In genomic region chr1:16886860-16887605, GRCh38 we compare ENCODE assay signal across 36 cellular contexts. TPM values are rescaled to one million over a fixed set of nuclear protein-coding genes. Genes with fewer than 3 reads are reported as not detected.
"Had no signal": no experiment of that assay in that cellular context is flagged by ENCODE, and none has a peak within 500 bp of the region (broad histone marks: within the 10 kb centered on the region; RNA-seq: fewer than 3 reads in every experiment).

No MANE protein-coding gene starts in this region.

- H3K27ac Mint-ChIP-seq: activated B cell treated with CpG ODN at 0.5 μM for 24 hours; activated CD4-positive, alpha-beta T cell treated with anti-CD3 and anti-CD28 coated beads, Interleukin-2, amount 10 ng/mL, durations not matched to agents 7 days and 5 days; activated CD8-positive, alpha-beta T cell treated with anti-CD3 and anti-CD28 coated beads, Interleukin-2, amount 10 ng/mL, durations not matched to agents 7 days and 5 days; activated naive CD4-positive, alpha-beta T cell treated with anti-CD3 and anti-CD28 coated beads, Interleukin-2, amount 50 U/mL, for 24 hours; activated naive CD8-positive, alpha-beta T cell treated with anti-CD3 and anti-CD28 coated beads, Interleukin-2, amount 10 ng/mL, durations not matched to agents 7 days and 5 days; activated T-cell treated with anti-CD3 and anti-CD28 coated beads, Interleukin-2, amount 50 U/mL, for 24 hours; activated T-helper 2 cell treated with anti-CD3 and anti-CD28 coated beads, Interferon-gamma antibody, Interleukin-2, Interleukin-4, amounts not matched to agents 10 μg/mL and 5 μg/mL and 100 μg/mL, durations not matched to agents 14 hours and 24 hours and 36 hours had no signal

- H3K4me2 ChIP-seq: KMS-11 had no signal

- H3K27me3 ChIP-seq: ascending aorta had no signal

- H3K4me1 ChIP-seq: SJSA1 had no signal

- H3K9ac ChIP-seq: KMS-11 had no signal

- H3K27ac ChIP-seq: ascending aorta, KMS-11, SJSA1 had no signal

- H3K9me3 Mint-ChIP-seq: activated B cell treated with CpG ODN at 0.5 μM for 24 hours; activated CD4-positive, alpha-beta T cell treated with anti-CD3 and anti-CD28 coated beads, Interleukin-2, amount 10 ng/mL, durations not matched to agents 7 days and 5 days; activated naive CD4-positive, alpha-beta T cell treated with anti-CD3 and anti-CD28 coated beads, Interleukin-2, amount 50 U/mL, for 24 hours; activated naive CD8-positive, alpha-beta T cell treated with anti-CD3 and anti-CD28 coated beads, Interleukin-2, amount 10 ng/mL, durations not matched to agents 7 days and 5 days; activated T-cell treated with anti-CD3 and anti-CD28 coated beads, Interleukin-2, amount 50 U/mL, for 24 hours; activated T-helper 2 cell treated with anti-CD3 and anti-CD28 coated beads, Interferon-gamma antibody, Interleukin-2, Interleukin-4, amounts not matched to agents 10 μg/mL and 5 μg/mL and 100 μg/mL, durations not matched to agents 14 hours and 24 hours and 36 hours had no signal

- H3K36me3 Mint-ChIP-seq: activated naive CD4-positive, alpha-beta T cell treated with anti-CD3 and anti-CD28 coated beads, Interleukin-2, amount 50 U/mL, for 24 hours; activated naive CD8-positive, alpha-beta T cell treated with anti-CD3 and anti-CD28 coated beads, Interleukin-2, amount 10 ng/mL, durations not matched to agents 7 days and 5 days had no signal

- H3K27me3 Mint-ChIP-seq: activated naive CD4-positive, alpha-beta T cell treated with anti-CD3 and anti-CD28 coated beads, Interleukin-2, amount 50 U/mL, for 24 hours had no signal

- H3K4me3 Mint-ChIP-seq: activated B cell treated with CpG ODN at 0.5 μM for 24 hours; activated CD4-positive, alpha-beta T cell treated with anti-CD3 and anti-CD28 coated beads, Interleukin-2, amount 10 ng/mL, durations not matched to agents 7 days and 5 days; activated CD8-positive, alpha-beta T cell treated with anti-CD3 and anti-CD28 coated beads, Interleukin-2, amount 10 ng/mL, durations not matched to agents 7 days and 5 days; activated naive CD4-positive, alpha-beta T cell treated with anti-CD3 and anti-CD28 coated beads, Interleukin-2, amount 50 U/mL, for 24 hours; activated naive CD8-positive, alpha-beta T cell treated with anti-CD3 and anti-CD28 coated beads, Interleukin-2, amount 10 ng/mL, durations not matched to agents 7 days and 5 days; activated T-cell treated with anti-CD3 and anti-CD28 coated beads, Interleukin-2, amount 50 U/mL, for 24 hours had no signal

- ATAC-seq: activated CD8-positive, alpha-beta T cell treated with anti-CD3 and anti-CD28 coated beads, Interleukin-2, amount 10 ng/mL, durations not matched to agents 7 days and 5 days; Panc1; SK-N-SH treated with all-trans-retinoic acid at 6 μM for 48 hours had no signal

- H3K4me3 ChIP-seq: ascending aorta, SJSA1 had no signal

- H3K36me3 ChIP-seq: ascending aorta, SJSA1 had no signal

- DNase-seq: activated B cell treated with CpG ODN at 0.5 μM for 24 hours; activated CD4-positive, alpha-beta T cell treated with anti-CD3 and anti-CD28 coated beads for 1 hour; activated CD4-positive, alpha-beta T cell treated with anti-CD3 and anti-CD28 coated beads, Interleukin-2, amount 10 ng/mL, durations not matched to agents 7 days and 5 days; activated CD4-positive, alpha-beta T cell treated with anti-CD3 and anti-CD28 coated beads, Interleukin-2, amount 50 U/mL, for 48 hours; activated CD8-positive, alpha-beta T cell treated with anti-CD3 and anti-CD28 coated beads, Interleukin-2, amount 10 ng/mL, durations not matched to agents 7 days and 5 days; activated gamma-delta T cell; activated naive CD4-positive, alpha-beta T cell treated with Interleukin-2 at 50 U/mL for 16 hours; activated naive CD8-positive, alpha-beta T cell treated with anti-CD3 and anti-CD28 coated beads, Interleukin-2, amount 10 ng/mL, durations not matched to agents 7 days and 5 days; activated T-cell treated with anti-CD3 and anti-CD28 coated beads, Interleukin-2, amount 50 U/mL, for 24 hours; amygdala; MM.1S; MV-4-11; NCI-H1092; NCI-H146; NCI-H187; NCI-H2029 treated with DMSO at 0.1 percent for 48 hours; NCI-H2107; NCI-H2171; NCI-H2227 treated with DMSO at 0.1 percent for 48 hours; NCI-H446; NCI-H510A treated with DMSO at 0.1 percent for 48 hours; NCI-H69; SHP77 treated with DMSO at 0.1 percent for 48 hours; SW 1271; T-helper 1 cell; T-helper 2 cell; T-helper 9 cell had no signal

- H3K9me3 ChIP-seq: ascending aorta, SJSA1 had no signal

RNA-seq across cellular contexts. Expression of gene RNU1-2, which starts 8.7 kb away (rescaled TPM):
- total RNA-seq: LHCN-M2 had no signal
- polyA plus RNA-seq: adipose tissue had no signal
